Comparison of ENCODE assay signal across 23 cellular contexts in the genomic region with DNA sequence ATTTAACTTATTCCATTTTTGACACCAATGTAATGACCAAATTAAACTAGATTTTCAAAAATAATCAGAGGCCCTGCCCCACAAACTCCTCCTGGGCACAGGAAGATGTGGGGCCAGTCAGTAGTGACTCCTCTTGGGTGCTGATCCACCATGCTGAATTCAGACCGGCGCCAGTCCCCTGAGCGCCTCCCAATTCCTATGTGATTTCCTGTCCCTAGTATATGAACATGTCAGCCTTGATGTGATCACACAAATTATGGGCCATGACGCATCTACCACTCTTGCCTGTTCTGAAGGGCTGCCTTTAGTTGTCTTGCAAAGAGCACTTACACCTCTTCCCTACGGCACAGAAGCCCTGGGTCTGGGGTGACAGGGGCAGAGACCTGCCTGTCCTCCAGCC.
"Had no signal": no experiment of that assay in that cellular context is flagged by ENCODE, and none has a peak within 500 bp of the region (broad histone marks: within the 10 kb centered on the region; RNA-seq: fewer than 3 reads in every experiment).

No MANE protein-coding gene starts in this region.

- H3K4me1 ChIP-seq: tibial artery had no signal

- H3K27me3 ChIP-seq: brain microvascular endothelial cell, neutrophil, SJSA1, tibial artery had no signal

- H3K36me3 ChIP-seq: brain microvascular endothelial cell, neutrophil, SJSA1, tibial artery had no signal

- H3K9me3 Mint-ChIP-seq: activated B cell treated with CpG ODN at 0.5 μM for 24 hours; memory B cell; nephron; stimulated activated memory B cell treated with anti-CD40 and anti-IgM and Interleukin-4, amounts not matched to agents 10 μg/mL and 1 μg/mL and 100 μg/mL, for 72 hours; stimulated activated naive CD8-positive, alpha-beta T cell treated with anti-CD3 and anti-CD28 coated beads, Interleukin-15, amount 100 ng/mL, for 72 hours; T-helper 2 cell treated with Interferon-gamma antibody and Interleukin-4, amounts not matched to agents 5 μg/mL and 100 μg/mL, for 36 hours had no signal

- H3K4me3 Mint-ChIP-seq: activated B cell treated with CpG ODN at 0.5 μM for 24 hours; activated CD4-positive, alpha-beta T cell treated with anti-CD3 and anti-CD28 coated beads for 36 hours; memory B cell; nephron; stimulated activated memory B cell treated with anti-CD40 and anti-IgM and Interleukin-4, amounts not matched to agents 10 μg/mL and 1 μg/mL and 100 μg/mL, for 72 hours; stimulated activated naive CD8-positive, alpha-beta T cell treated with anti-CD3 and anti-CD28 coated beads, Interleukin-15, amount 100 ng/mL, for 72 hours; T-helper 2 cell treated with Interferon-gamma antibody and Interleukin-4, amounts not matched to agents 5 μg/mL and 100 μg/mL, for 36 hours had no signal

- H3K9me3 ChIP-seq: neutrophil, SJSA1, tibial artery had no signal

- H3K36me3 Mint-ChIP-seq: memory B cell; stimulated activated memory B cell treated with anti-CD40 and anti-IgM and Interleukin-4, amounts not matched to agents 10 μg/mL and 1 μg/mL and 100 μg/mL, for 72 hours had no signal

- H3K4me3 ChIP-seq: SJSA1, skin epidermis, tibial artery had no signal

- H3K27me3 Mint-ChIP-seq: activated B cell treated with CpG ODN at 0.5 μM for 24 hours; activated CD4-positive, alpha-beta T cell treated with anti-CD3 and anti-CD28 coated beads for 36 hours; memory B cell; stimulated activated memory B cell treated with anti-CD40 and anti-IgM and Interleukin-4, amounts not matched to agents 10 μg/mL and 1 μg/mL and 100 μg/mL, for 72 hours; stimulated activated naive CD8-positive, alpha-beta T cell treated with anti-CD3 and anti-CD28 coated beads, Interleukin-15, amount 100 ng/mL, for 72 hours had no signal

- DNase-seq: activated B cell treated with CpG ODN at 0.5 μM for 24 hours; activated CD4-positive, alpha-beta T cell treated with anti-CD3 and anti-CD28 coated beads for 36 hours; activated gamma-delta T cell; activated naive CD4-positive, alpha-beta T cell treated with anti-CD3 and anti-CD28 coated beads, Interleukin-2, amount 50 U/mL, for 16 hours; amniotic stem cell; brain microvascular endothelial cell; caudate nucleus; cortex of kidney; foreskin fibroblast; hippocampal formation; left cardiac atrium; stimulated activated CD4-positive, alpha-beta T cell treated with anti-CD3 and anti-CD28 coated beads, Interleukin-4, amount 100 ng/mL, for 24 hours; stimulated activated naive CD8-positive, alpha-beta T cell treated with anti-CD3 and anti-CD28 coated beads, Interleukin-15, amount 100 ng/mL, for 72 hours; T-helper 1 cell had no signal

- H3K27ac Mint-ChIP-seq: activated B cell treated with CpG ODN at 0.5 μM for 24 hours; activated CD4-positive, alpha-beta T cell treated with anti-CD3 and anti-CD28 coated beads for 36 hours; memory B cell; nephron; stimulated activated memory B cell treated with anti-CD40 and anti-IgM and Interleukin-4, amounts not matched to agents 10 μg/mL and 1 μg/mL and 100 μg/mL, for 72 hours; stimulated activated naive CD8-positive, alpha-beta T cell treated with anti-CD3 and anti-CD28 coated beads, Interleukin-15, amount 100 ng/mL, for 72 hours; T-helper 2 cell treated with Interferon-gamma antibody and Interleukin-4, amounts not matched to agents 5 μg/mL and 100 μg/mL, for 36 hours had no signal

- ATAC-seq: activated CD4-positive, alpha-beta T cell treated with anti-CD3 and anti-CD28 coated beads for 36 hours; left cardiac atrium; sciatic nerve; stimulated activated memory B cell treated with anti-CD40 and anti-IgM and Interleukin-4, amounts not matched to agents 10 μg/mL and 1 μg/mL and 100 μg/mL, for 72 hours; stimulated activated naive CD8-positive, alpha-beta T cell treated with anti-CD3 and anti-CD28 coated beads, Interleukin-15, amount 100 ng/mL, for 72 hours had no signal

- H3K27ac ChIP-seq: brain microvascular endothelial cell, neutrophil, SJSA1, skin epidermis, tibial artery had no signal
